In the genomic region with DNA sequence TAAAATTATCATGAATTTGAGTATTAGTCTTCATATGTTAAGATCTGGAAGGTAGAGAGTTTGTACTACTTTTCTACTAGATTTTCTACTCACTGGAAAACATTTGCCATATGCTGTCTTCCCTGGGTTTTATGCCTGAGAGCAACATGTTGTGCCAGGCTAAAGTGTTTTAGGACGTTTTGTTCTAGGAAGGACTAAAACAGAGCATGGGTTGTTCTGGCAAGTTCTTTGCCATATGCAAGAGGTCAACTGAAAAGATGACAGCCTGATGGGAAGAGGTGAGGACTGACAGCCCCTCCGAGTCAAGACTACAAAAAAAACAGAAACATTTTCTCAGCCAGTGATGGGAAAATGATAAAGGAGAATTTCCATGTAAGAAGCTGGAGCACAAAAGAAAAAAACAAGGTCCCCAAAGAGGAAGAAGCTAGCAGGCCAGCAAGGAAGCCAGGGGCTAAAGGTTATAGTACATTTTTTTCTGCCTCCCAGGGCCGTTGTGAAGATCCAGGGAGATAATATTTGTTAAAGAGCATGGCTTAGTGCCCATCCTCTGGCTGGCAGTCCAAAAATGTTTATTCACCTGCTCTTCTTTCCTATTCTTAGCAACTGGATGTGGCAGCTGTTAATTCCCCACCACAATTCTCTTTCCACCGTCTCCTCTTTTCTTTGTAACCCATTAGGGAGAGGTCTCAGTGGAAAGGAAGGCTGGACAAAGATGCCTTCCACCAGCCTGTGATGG, we compare ENCODE assay signal across 23 cellular contexts. TPM values are rescaled to one million over a fixed set of nuclear protein-coding genes. Genes with fewer than 3 reads are reported as not detected.
A peak's percentile ranks its signal among the peaks of the same experiment; 100 is the strongest.
DNase-seq lines count a peak whose midpoint lies in the region; ATAC-seq and TF ChIP-seq lines count a peak whose summit lies in the region.
"Had no signal": no experiment of that assay in that cellular context is flagged by ENCODE, and none has a peak within 500 bp of the region (broad histone marks: within the 10 kb centered on the region; RNA-seq: fewer than 3 reads in every experiment).

No MANE protein-coding gene starts in this region.

- peaks cover 32 to 39% of the 10 kb centered on the region in 2 donors for H3K27me3 Mint-ChIP-seq in effector memory CD8-positive, alpha-beta T cell
- H3K27me3 Mint-ChIP-seq in activated CD8-positive, alpha-beta memory T cell treated with anti-CD3 and anti-CD28 coated beads, Interleukin-2, amount 10 ng/mL, durations not matched to agents 7 days and 5 days, result peaks cover 24% of the 10 kb centered on the region

- no peak overlapping the region for H3K4me3 ChIP-seq in body of pancreas
- H3K4me3 ChIP-seq: K562, sigmoid colon, transverse colon had no signal

- no peaks in the 10 kb centered on the region for H3K36me3 ChIP-seq in body of pancreas (replicated peaks in 1 of 2; ENCODE audit: insufficient read depth in 1 of 2, low read depth in 2 of 2)
- H3K36me3 ChIP-seq: brain microvascular endothelial cell, sigmoid colon, transverse colon had no signal

- H3K27ac Mint-ChIP-seq in effector memory CD8-positive, alpha-beta T cell, result no peak overlapping the region
- no peak overlapping the region for H3K27ac Mint-ChIP-seq in activated CD8-positive, alpha-beta memory T cell treated with anti-CD3 and anti-CD28 coated beads, Interleukin-2, amount 10 ng/mL, durations not matched to agents 7 days and 5 days
- H3K27ac Mint-ChIP-seq: activated T-helper 17 cell treated with anti-CD3 and anti-CD28 coated beads, Interleukin-2, amount 50 U/mL, for 72 hours; B cell; natural killer cell had no signal

- TF ChIP-seq POLR2A in body of pancreas (IDR thresholded peaks at IDR 0.05) (no peak), GM18505 (IDR thresholded peaks at IDR 0.05; ENCODE audit: borderline replicate concordance, extremely low read depth, insufficient read depth, insufficient read length) (no peak)

- 10 to 13% methylated on average over 4 of the region's 4 CpGs for WGBS in body of pancreas, 2 donors

- DNase-seq in NCI-H1417 (lab: John Stamatoyannopoulos, UW), result peak in 2 of 3 experiments; percentile 25 to 58
- DNase-seq in NCI-H1417 treated with DMSO at 0.1 percent for 48 hours (lab: John Stamatoyannopoulos, UW), result no peak
- DNase-seq in NCI-H345 treated with DMSO at 0.1 percent for 48 hours (lab: John Stamatoyannopoulos, UW; ENCODE audit: unreplicated experiment), result peak; percentile 73
- peak in 2 of 4 donors; percentile 24 to 31 for DNase-seq in body of pancreas
- DNase-seq in effector memory CD8-positive, alpha-beta T cell, result no peak
- no peak for DNase-seq in activated CD8-positive, alpha-beta memory T cell treated with anti-CD3 and anti-CD28 coated beads, Interleukin-2, amount 10 ng/mL, durations not matched to agents 7 days and 5 days
- DNase-seq in dedifferentiated amniotic fluid mesenchymal stem cell (ENCODE audit: extremely low spot score), result no peak
- DNase-seq: dermis blood vessel endothelial cell; hypothalamus; kidney; natural killer cell; NCI-H2227 treated with DMSO at 0.1 percent for 48 hours; sigmoid colon; stimulated activated naive CD8-positive, alpha-beta T cell treated with anti-CD3 and anti-CD28 coated beads, Interleukin-15, Interleukin-2, amounts not matched to agents 100 U/mL and 50 U/mL, for 24 hours; transverse colon had no signal

- ATAC-seq in body of pancreas (peak; percentile 54), GM18505 (IDR thresholded peaks at IDR 0.05; ENCODE audit: unreplicated experiment) (no peak)
- no peak for ATAC-seq in effector memory CD8-positive, alpha-beta T cell (replicated peaks)
- ATAC-seq in activated CD8-positive, alpha-beta memory T cell treated with anti-CD3 and anti-CD28 coated beads, Interleukin-2, amount 10 ng/mL, durations not matched to agents 7 days and 5 days, result no peak
- ATAC-seq: natural killer cell had no signal

- no peak overlapping the region for H3K4me3 Mint-ChIP-seq in effector memory CD8-positive, alpha-beta T cell
- no peak overlapping the region for H3K4me3 Mint-ChIP-seq in activated CD8-positive, alpha-beta memory T cell treated with anti-CD3 and anti-CD28 coated beads, Interleukin-2, amount 10 ng/mL, durations not matched to agents 7 days and 5 days
- H3K4me3 Mint-ChIP-seq: activated T-helper 17 cell treated with anti-CD3 and anti-CD28 coated beads, Interleukin-2, amount 50 U/mL, for 72 hours; B cell; natural killer cell had no signal

- peaks cover 67% of the 10 kb centered on the region for H3K4me1 ChIP-seq in body of pancreas
- H3K4me1 ChIP-seq: parathyroid adenoma, sigmoid colon, transverse colon had no signal

- CTCF ChIA-PET in activated CD8-positive, alpha-beta memory T cell treated with anti-CD3 and anti-CD28 coated beads, Interleukin-2, amount 10 ng/mL, durations not matched to agents 7 days and 5 days (lab: Charles Lee), result no interaction called here

- intact Hi-C loops in body of pancreas (cut with DNase I), result no loop called here

- H3K36me3 Mint-ChIP-seq in effector memory CD8-positive, alpha-beta T cell (ENCODE audit: insufficient read depth), result no peaks in the 10 kb centered on the region
- H3K36me3 Mint-ChIP-seq in activated CD8-positive, alpha-beta memory T cell treated with anti-CD3 and anti-CD28 coated beads, Interleukin-2, amount 10 ng/mL, durations not matched to agents 7 days and 5 days, result no peaks in the 10 kb centered on the region
- H3K36me3 Mint-ChIP-seq: natural killer cell had no signal

- peak overlapping the region; percentile 9 to 74 (median 40) for H3K27ac ChIP-seq in body of pancreas
- H3K27ac ChIP-seq: 22Rv1, brain microvascular endothelial cell, parathyroid adenoma, sigmoid colon, transverse colon had no signal

- no peaks in the 10 kb centered on the region for H3K9me3 ChIP-seq in body of pancreas
- H3K9me3 ChIP-seq: sigmoid colon, transverse colon had no signal

- H3K9me3 Mint-ChIP-seq in effector memory CD8-positive, alpha-beta T cell, result no peaks in the 10 kb centered on the region
- H3K9me3 Mint-ChIP-seq in activated CD8-positive, alpha-beta memory T cell treated with anti-CD3 and anti-CD28 coated beads, Interleukin-2, amount 10 ng/mL, durations not matched to agents 7 days and 5 days (ENCODE audit: low read depth), result no peaks in the 10 kb centered on the region
- H3K9me3 Mint-ChIP-seq: activated T-helper 17 cell treated with anti-CD3 and anti-CD28 coated beads, Interleukin-2, amount 50 U/mL, for 72 hours; natural killer cell had no signal

- TF ChIP-seq CTCF in body of pancreas (IDR thresholded peaks at IDR 0.05), result no peak

- H3K4me1 Mint-ChIP-seq in effector memory CD8-positive, alpha-beta T cell (ENCODE audit: low read depth in 2 of 2), result no peaks in the 10 kb centered on the region
- H3K4me1 Mint-ChIP-seq in activated CD8-positive, alpha-beta memory T cell treated with anti-CD3 and anti-CD28 coated beads, Interleukin-2, amount 10 ng/mL, durations not matched to agents 7 days and 5 days, result peaks cover 5% of the 10 kb centered on the region
- H3K4me1 Mint-ChIP-seq: activated T-helper 17 cell treated with anti-CD3 and anti-CD28 coated beads, Interleukin-2, amount 50 U/mL, for 72 hours; B cell; natural killer cell had no signal

- no peaks in the 10 kb centered on the region for H3K27me3 ChIP-seq in body of pancreas
- H3K27me3 ChIP-seq: brain microvascular endothelial cell, sigmoid colon had no signal

RNA-seq across cellular contexts. Expression of a gene that starts 7.8 kb away (rescaled TPM):
- total RNA-seq in body of pancreas, result 10 to 100 TPM; 26.7 to 38.1 TPM
- not detected for total RNA-seq in activated CD8-positive, alpha-beta memory T cell treated with anti-CD3 and anti-CD28 coated beads, Interleukin-2, amount 10 ng/mL, durations not matched to agents 7 days and 5 days
- total RNA-seq: activated T-helper 17 cell treated with anti-CD3 and anti-CD28 coated beads, Interleukin-2, amount 50 U/mL, for 72 hours; B cell; epithelial cell of proximal tubule; K562; natural killer cell had no signal

Comparison
In these comparisons a context has a peak if more than half of its experiments do, and no peak if none do; other contexts are left out.
1. DNase-seq: peak in NCI-H1417 (2 of 3) and NCI-H345 treated with DMSO at 0.1 percent for 48 hours (single experiment); none in NCI-H1417 treated with DMSO at 0.1 percent for 48 hours (single experiment), effector memory CD8-positive, alpha-beta T cell (0 of 3), activated CD8-positive, alpha-beta memory T cell treated with anti-CD3 and anti-CD28 coated beads, Interleukin-2, amount 10 ng/mL, durations not matched to agents 7 days and 5 days (single experiment) and dedifferentiated amniotic fluid mesenchymal stem cell (single experiment).
2. RNA of a gene that starts 7.8 kb away (total RNA-seq): 26.7 to 38.1 TPM in body of pancreas; not detected in activated CD8-positive, alpha-beta memory T cell treated with anti-CD3 and anti-CD28 coated beads, Interleukin-2, amount 10 ng/mL, durations not matched to agents 7 days and 5 days; every median in the first group is over 10 times any median in the second.